Comparison of ENCODE assay signal across 16 cellular contexts in the genomic region with DNA sequence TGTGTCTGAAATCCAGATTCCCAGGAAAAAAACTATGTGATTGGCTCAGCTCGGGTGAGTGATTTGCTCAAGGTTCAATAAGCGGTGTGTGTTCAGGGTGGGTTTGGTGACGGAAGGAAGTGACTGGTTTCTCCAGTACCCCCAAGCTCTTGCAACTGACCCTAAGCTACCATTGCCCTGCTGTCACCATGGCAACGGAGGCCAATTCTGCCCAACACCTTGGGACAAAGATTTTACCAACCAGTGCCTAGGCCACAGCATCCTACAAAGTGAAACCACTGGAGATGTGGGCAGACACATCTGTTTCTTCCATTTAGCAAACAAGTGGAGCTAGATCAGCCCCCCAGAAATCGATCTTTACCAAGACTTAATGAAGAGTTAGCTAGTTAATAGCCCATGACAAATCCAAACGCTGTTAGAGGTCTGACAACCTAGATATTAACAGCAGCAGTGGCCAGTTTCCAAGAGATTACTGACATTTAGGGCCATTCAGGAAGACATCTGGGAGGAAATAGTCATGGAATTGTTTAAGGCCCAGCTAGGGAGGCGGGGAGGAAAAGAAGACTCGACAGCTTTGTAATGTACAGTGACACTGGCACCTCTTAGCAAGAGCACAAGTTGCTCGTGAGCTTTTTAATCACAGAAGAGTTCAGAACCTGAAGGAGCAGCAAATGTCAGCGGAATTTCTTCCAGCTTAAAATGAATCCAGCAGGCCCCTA.
DNase-seq lines count a peak whose midpoint lies in the region; ATAC-seq, FAIRE-seq and TF ChIP-seq lines count a peak whose summit lies in the region.
"Had no signal": no experiment of that assay in that cellular context is flagged by ENCODE, and none has a peak within 500 bp of the region (broad histone marks: within the 10 kb centered on the region; RNA-seq: fewer than 3 reads in every experiment).

No MANE protein-coding gene starts in this region.

- H3K9me3 ChIP-seq in SK-N-SH (no peaks in the 10 kb centered on the region), K562 (replicated peaks; ENCODE audit: control insufficient read depth, insufficient read depth, low read depth, low read length) (no peaks in the 10 kb centered on the region)

- in situ Hi-C loops in K562 (cut with MboI) = no loop called here
- in situ Hi-C loops in ACHN (cut with HindIII; ENCODE audit: low pct_ligation_motif_present, low pct_unique_long_range_greater_than_20kb, low sequenced_read_pairs) = no loop called here

- no peak overlapping the region for H3K4me3 ChIP-seq in SK-N-SH (ENCODE audit: low read depth in 2 of 2, low read length in 1 of 2)
- H3K4me3 ChIP-seq in K562 = no peak overlapping the region

- H3K27ac ChIP-seq in SK-N-SH (ENCODE audit: low read depth in 2 of 2, low read length in 1 of 2) (no peak overlapping the region), K562 (ENCODE audit: extremely low read depth, low read depth, low read length) (no peak overlapping the region), substantia nigra (ENCODE audit: low read depth, low read length, poor library complexity, severe bottlenecking) (peak overlapping the region; percentile 32)

- H3K79me2 ChIP-seq in SK-N-SH (ENCODE audit: insufficient read depth) (no peaks in the 10 kb centered on the region), K562 (ENCODE audit: control insufficient read depth, insufficient read depth, low read length) (no peaks in the 10 kb centered on the region)

- H3F3A ChIP-seq in SK-N-SH (replicated peaks; ENCODE audit: insufficient read depth) = no peaks in the 10 kb centered on the region

- TF ChIP-seq POLR2A in K562 (conservative IDR thresholded peaks at IDR 0.05) = no peak

- ATAC-seq in SK-N-SH treated with all-trans-retinoic acid at 6 μM for 48 hours (no peak), K562 (no peak), GM21825 (IDR thresholded peaks at IDR 0.05; ENCODE audit: unreplicated experiment) (no peak), GM19035 (IDR thresholded peaks at IDR 0.05; ENCODE audit: unreplicated experiment) (no peak)
- ATAC-seq: Panc1 had no signal

- TF ChIP-seq CTCF in SK-N-SH (IDR thresholded peaks at IDR 0.05) (no peak), K562 (IDR thresholded peaks at IDR 0.05 in 2 of 3, conservative IDR thresholded peaks at IDR 0.05 in 1 of 3; ENCODE audit: insufficient read depth in 2 of 3, low read depth in 1 of 3, low read length in 3 of 3) (no peak)

- H3K9me1 ChIP-seq in K562 (ENCODE audit: control insufficient read depth, insufficient read depth, low read length) = no peaks in the 10 kb centered on the region

- H3K36me3 ChIP-seq in SK-N-SH (replicated peaks in 1 of 2; ENCODE audit: control insufficient read depth in 1 of 2, insufficient read depth in 2 of 2, low read length in 1 of 2) = no peaks in the 10 kb centered on the region
- no peaks in the 10 kb centered on the region for H3K36me3 ChIP-seq in K562 (ENCODE audit: control insufficient read depth, insufficient read depth, low read length)

- H3K9ac ChIP-seq in SK-N-SH (no peak overlapping the region), K562 (ENCODE audit: insufficient read depth in 1 of 2, low read depth in 2 of 2, low read length in 2 of 2) (no peak overlapping the region)

- H3K27me3 ChIP-seq in SK-N-SH (ENCODE audit: insufficient read depth) (no peaks in the 10 kb centered on the region), K562 (ENCODE audit: control insufficient read depth in 2 of 2, insufficient read depth in 2 of 2, low read length in 2 of 2) (peaks cover 0 to 3% of the 10 kb centered on the region in 2 experiments; a peak in 2 of 5 replicates)

- TF ChIP-seq EP300 in SK-N-SH (IDR thresholded peaks at IDR 0.05; ENCODE audit: borderline replicate concordance in 1 of 2, low read depth in 1 of 2, low read length in 1 of 2) (no peak), K562 (IDR thresholded peaks at IDR 0.05; ENCODE audit: low read length) (no peak)

- peaks cover 5 to 12% of the 10 kb centered on the region in 2 experiments; a peak in 1 of 4 replicates for H3K4me1 ChIP-seq in SK-N-SH (ENCODE audit: control insufficient read depth in 1 of 2, insufficient read depth in 2 of 2, low read depth in 1 of 2, low read length in 1 of 2)
- no peaks in the 10 kb centered on the region for H3K4me1 ChIP-seq in K562 (replicated peaks in 1 of 2; ENCODE audit: control insufficient read depth in 2 of 2, insufficient read depth in 2 of 2, low read length in 2 of 2)

- POLR2A ChIA-PET in SK-N-SH (lab: Yijun Ruan, JAX) = no interaction called here
- POLR2A ChIA-PET in K562 (lab: Yijun Ruan, JAX) = interaction anchor here (0.7 to 1.5 kb wide), 2 partner anchors 11 to 1145 kb away, joined by 3 to 4 read pairs; no protein-coding TSS in a partner anchor

- no peak for TF ChIP-seq RAD21 in SK-N-SH (IDR thresholded peaks at IDR 0.05; ENCODE audit: low read length)
- TF ChIP-seq RAD21 in K562 (CRISPR knock-in tag; conservative IDR thresholded peaks at IDR 0.05 in 1 of 2, IDR thresholded peaks at IDR 0.05 in 1 of 2) = no peak

- H4K20me1 ChIP-seq in SK-N-SH (ENCODE audit: insufficient read depth) (0 out of 2 replicates have a peak, but pooled peaks cover 3% of the 10 kb centered on the region), K562 (replicated peaks; ENCODE audit: control insufficient read depth, insufficient read depth, low read length) (no peaks in the 10 kb centered on the region)

- CTCF ChIA-PET in SK-N-SH (lab: Yijun Ruan, JAX) (interaction anchor here (0.8 to 2.5 kb wide), 5 partner anchors 9 to 802 kb away, joined by 3 to 8 read pairs (median 4); partner anchors contain the start of gene SLCO3A1), K562 (lab: Yijun Ruan, JAX; ENCODE audit: low intra/inter-chr PET ratio) (no interaction called here)

- DNase-seq in SK-N-SH (no peak), K562 (ENCODE audit: extremely low read depth in 1 of 4, low spot score in 3 of 4) (no peak), left kidney (ENCODE audit: low read depth, low spot score) (peak; percentile 47), substantia nigra (lab: John Stamatoyannopoulos, UW) (no peak), ACHN (no peak)
- DNase-seq: COR-L47, DMS153, HCEC 1CT, NCI-H1436, NCI-H526 treated with DMSO at 0.1 percent for 48 hours, SHP77 had no signal

- H2AFZ ChIP-seq in SK-N-SH (ENCODE audit: low read depth) (no peak overlapping the region), K562 (ENCODE audit: low read depth, low read length) (no peak overlapping the region)

- WGBS in SK-N-SH (ENCODE audit: low lambda C conversion rate) = 78% methylated on average over 10 of the region's 10 CpGs
- WGBS in K562 (ENCODE audit: insufficient coverage, low coverage, missing lambda C conversion rate) = 0% methylated on average over 10 of the region's 10 CpGs

- FAIRE-seq in K562 (lab: Jason Lieb, UNC) = no peak
- FAIRE-seq: A204.1 had no signal

- H3K4me2 ChIP-seq in SK-N-SH = 0 out of 2 replicates have a peak overlapping the region, but pooled peaks have one; percentile 36
- no peak overlapping the region for H3K4me2 ChIP-seq in K562 (ENCODE audit: insufficient read depth, low read length)

- BruUV-seq in K562 (replicated peaks; lab: Mats Ljungman, UMichigan) = no TSS peak

- intact Hi-C loops in K562 (cut with micrococcal nuclease) = no loop called here

- no peaks in the 10 kb centered on the region for H3K9me2 ChIP-seq in SK-N-SH

TF ChIP-seq in SK-N-SH, 30 proteins besides CTCF, POLR2A, EP300 and RAD21 (continues in another document):
- TF ChIP-seq FOSL2 (IDR thresholded peaks at IDR 0.05; ENCODE audit: borderline replicate concordance, low read depth) = no peak

TF ChIP-seq in SK-N-SH treated with all-trans-retinoic acid at 6 μM for 48 hours, 23 proteins besides CTCF, POLR2A, EP300 and RAD21:
- TF ChIP-seq ESRRG (CRISPR knock-in tag; IDR thresholded peaks at IDR 0.05) = no peak
- no peak for TF ChIP-seq RARB (CRISPR knock-in tag; IDR thresholded peaks at IDR 0.05)
- no peak for TF ChIP-seq ZNF565 (CRISPR knock-in tag; conservative IDR thresholded peaks at IDR 0.05; ENCODE audit: low read depth)

TF ChIP-seq in K562, 482 proteins besides CTCF, POLR2A, EP300 and RAD21:
- TF ChIP-seq NCOA1 (IDR thresholded peaks at IDR 0.05; ENCODE audit: low read depth) (no peak), RFX1 (IDR thresholded peaks at IDR 0.05) (peak; percentile 70)
TF ChIP-seq in K562: peak in this region for 1.
